Comparison of ENCODE assay signal across 26 cellular contexts in genomic region chr7:132999845-133000244, GRCh38.
"Had no signal": no experiment of that assay in that cellular context is flagged by ENCODE, and none has a peak within 500 bp of the region (broad histone marks: within the 10 kb centered on the region; RNA-seq: fewer than 3 reads in every experiment).

No MANE protein-coding gene starts in this region.

- H3K4me3 ChIP-seq: colonic mucosa, coronary artery, dorsolateral prefrontal cortex, esophagus muscularis mucosa, esophagus squamous epithelium, gastrocnemius medialis, gastroesophageal sphincter, heart left ventricle, heart right ventricle had no signal

- H3K27ac ChIP-seq: colonic mucosa, coronary artery, dorsolateral prefrontal cortex, epithelial cell of prostate, esophagus muscularis mucosa, esophagus squamous epithelium, foreskin keratinocyte, gastrocnemius medialis, gastroesophageal sphincter, heart left ventricle, heart right ventricle had no signal

- H3K27me3 ChIP-seq: colonic mucosa, dorsolateral prefrontal cortex, esophagus muscularis mucosa, esophagus squamous epithelium, foreskin keratinocyte, gastrocnemius medialis, gastroesophageal sphincter, heart left ventricle, heart right ventricle had no signal

- H3K36me3 ChIP-seq: colonic mucosa, esophagus muscularis mucosa, esophagus squamous epithelium, gastrocnemius medialis, gastroesophageal sphincter, heart left ventricle, heart right ventricle had no signal

- H3K9me3 ChIP-seq: colonic mucosa, esophagus muscularis mucosa, esophagus squamous epithelium, gastrocnemius medialis, gastroesophageal sphincter, heart left ventricle, heart right ventricle had no signal

- DNase-seq: colonic mucosa; cortex of kidney; dermis blood vessel endothelial cell; dorsolateral prefrontal cortex; effector CD4-positive, alpha-beta T cell; effector CD8-positive, alpha-beta T cell; effector memory CD4-positive, alpha-beta T cell; effector memory CD8-positive, alpha-beta T cell; endodermal cell; erythroblast; esophagus squamous epithelium; foreskin fibroblast; foreskin keratinocyte; foreskin melanocyte; gastrocnemius medialis; glutamatergic neuron; head of caudate nucleus; heart left ventricle; heart right ventricle had no signal

- FAIRE-seq: endometrium, endothelial cell of umbilical vein had no signal

- H3K4me1 ChIP-seq: colonic mucosa, foreskin keratinocyte had no signal

- ATAC-seq: effector memory CD8-positive, alpha-beta T cell; esophagus mucosa; foreskin keratinocyte; gastrocnemius medialis; gastroesophageal sphincter; heart left ventricle; heart right ventricle had no signal
